In the genomic region with DNA sequence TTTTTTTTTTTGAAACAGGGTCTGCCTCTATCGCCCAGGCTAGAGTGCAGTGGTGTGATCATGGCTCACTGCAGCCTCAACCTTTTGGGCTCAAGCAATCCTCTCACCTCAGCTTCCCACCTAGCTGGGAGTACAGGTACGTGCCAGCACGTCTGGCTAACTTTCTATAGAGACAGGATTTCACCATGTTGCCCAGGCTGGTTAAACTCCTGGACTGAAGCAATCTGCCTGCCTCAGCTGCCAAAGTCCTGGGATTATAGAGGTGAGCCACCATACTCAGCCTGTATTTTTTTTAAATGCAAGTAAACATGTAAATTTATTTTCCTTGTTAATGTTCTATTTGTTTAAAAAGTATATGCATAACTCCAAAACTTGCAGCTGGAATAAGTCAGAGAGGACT, we compare ENCODE assay signal across 30 cellular contexts.
"Had no signal": no experiment of that assay in that cellular context is flagged by ENCODE, and none has a peak within 500 bp of the region (broad histone marks: within the 10 kb centered on the region; RNA-seq: fewer than 3 reads in every experiment).

No MANE protein-coding gene starts in this region.

- H3K27me3 Mint-ChIP-seq: activated B cell treated with CpG ODN at 0.5 μM for 24 hours; activated CD8-positive, alpha-beta T cell treated with anti-CD3 and anti-CD28 coated beads for 36 hours; activated naive CD4-positive, alpha-beta T cell treated with anti-CD3 and anti-CD28 coated beads, Interleukin-2, amount 50 U/mL, for 24 hours; activated naive CD8-positive, alpha-beta T cell treated with anti-CD3 and anti-CD28 coated beads for 36 hours; activated naive CD8-positive, alpha-beta T cell treated with anti-CD3 and anti-CD28 coated beads, Interleukin-2, amount 50 U/mL, for 24 hours; activated T-helper 17 cell treated with anti-CD3 and anti-CD28 coated beads, Interleukin-2, amount 50 U/mL, for 72 hours; brain; central memory CD8-positive, alpha-beta T cell; effector memory CD8-positive, alpha-beta T cell; T-helper 17 cell had no signal

- H3K9me3 Mint-ChIP-seq: activated B cell treated with CpG ODN at 0.5 μM for 24 hours; activated CD8-positive, alpha-beta T cell treated with anti-CD3 and anti-CD28 coated beads for 36 hours; activated naive CD4-positive, alpha-beta T cell treated with anti-CD3 and anti-CD28 coated beads for 36 hours; activated naive CD4-positive, alpha-beta T cell treated with anti-CD3 and anti-CD28 coated beads, Interleukin-2, amount 50 U/mL, for 24 hours; activated naive CD8-positive, alpha-beta T cell treated with anti-CD3 and anti-CD28 coated beads for 36 hours; activated naive CD8-positive, alpha-beta T cell treated with anti-CD3 and anti-CD28 coated beads, Interleukin-2, amount 50 U/mL, for 24 hours; activated T-cell treated with anti-CD3 and anti-CD28 coated beads, Interleukin-2, amount 50 U/mL, for 4 hours; activated T-helper 17 cell treated with anti-CD3 and anti-CD28 coated beads, Interleukin-2, amount 50 U/mL, for 72 hours; brain; central memory CD8-positive, alpha-beta T cell; effector memory CD8-positive, alpha-beta T cell; T-helper 2 cell treated with Interferon-gamma antibody and Interleukin-4, amounts not matched to agents 5 μg/mL and 100 μg/mL, for 36 hours had no signal

- H3K4me3 Mint-ChIP-seq: activated B cell treated with CpG ODN at 0.5 μM for 24 hours; activated CD8-positive, alpha-beta T cell treated with anti-CD3 and anti-CD28 coated beads for 36 hours; activated naive CD4-positive, alpha-beta T cell treated with anti-CD3 and anti-CD28 coated beads for 36 hours; activated naive CD4-positive, alpha-beta T cell treated with anti-CD3 and anti-CD28 coated beads, Interleukin-2, amount 50 U/mL, for 24 hours; activated naive CD8-positive, alpha-beta T cell treated with anti-CD3 and anti-CD28 coated beads for 36 hours; activated naive CD8-positive, alpha-beta T cell treated with anti-CD3 and anti-CD28 coated beads, Interleukin-2, amount 50 U/mL, for 24 hours; activated T-cell treated with anti-CD3 and anti-CD28 coated beads, Interleukin-2, amount 50 U/mL, for 4 hours; activated T-helper 17 cell treated with anti-CD3 and anti-CD28 coated beads, Interleukin-2, amount 50 U/mL, for 72 hours; brain; central memory CD8-positive, alpha-beta T cell; effector memory CD8-positive, alpha-beta T cell; T-helper 17 cell; T-helper 2 cell treated with Interferon-gamma antibody and Interleukin-4, amounts not matched to agents 5 μg/mL and 100 μg/mL, for 36 hours had no signal

- H3K27me3 ChIP-seq: adrenal gland, ascending aorta had no signal

- H3K36me3 ChIP-seq: adrenal gland had no signal

- DNase-seq: activated B cell treated with CpG ODN at 0.5 μM for 24 hours; activated CD4-positive, alpha-beta T cell treated with anti-CD3 and anti-CD28 coated beads for 48 hours; activated CD4-positive, alpha-beta T cell treated with anti-CD3 and anti-CD28 coated beads, Interleukin-2, amount 50 U/mL, for 1 hour; activated CD4-positive, alpha-beta T cell treated with anti-CD3 and anti-CD28 coated beads, Interleukin-2, amount 50 U/mL, for 48 hours; activated CD8-positive, alpha-beta memory T cell treated with anti-CD3 and anti-CD28 coated beads for 24 hours; activated CD8-positive, alpha-beta T cell treated with anti-CD3 and anti-CD28 coated beads for 36 hours; activated effector memory CD4-positive, alpha-beta T cell treated with Interleukin-2 at 50 U/mL for 16 hours; activated naive CD4-positive, alpha-beta T cell treated with anti-CD3 and anti-CD28 coated beads for 36 hours; activated naive CD8-positive, alpha-beta T cell treated with anti-CD3 and anti-CD28 coated beads for 36 hours; activated naive CD8-positive, alpha-beta T cell treated with anti-CD3 and anti-CD28 coated beads, Interleukin-2, amount 50 U/mL, for 24 hours; activated T-cell treated with anti-CD3 and anti-CD28 coated beads, Interleukin-2, amount 50 U/mL, for 4 hours; adrenal gland; cortex of kidney; dermis blood vessel endothelial cell; effector CD4-positive, alpha-beta T cell; effector memory CD8-positive, alpha-beta T cell; head of caudate nucleus; T-helper 1 cell; T-helper 17 cell; T1000; WERI-Rb-1 had no signal

- H3K27ac Mint-ChIP-seq: activated B cell treated with CpG ODN at 0.5 μM for 24 hours; activated CD8-positive, alpha-beta T cell treated with anti-CD3 and anti-CD28 coated beads for 36 hours; activated naive CD4-positive, alpha-beta T cell treated with anti-CD3 and anti-CD28 coated beads for 36 hours; activated naive CD4-positive, alpha-beta T cell treated with anti-CD3 and anti-CD28 coated beads, Interleukin-2, amount 50 U/mL, for 24 hours; activated naive CD8-positive, alpha-beta T cell treated with anti-CD3 and anti-CD28 coated beads for 36 hours; activated naive CD8-positive, alpha-beta T cell treated with anti-CD3 and anti-CD28 coated beads, Interleukin-2, amount 50 U/mL, for 24 hours; activated T-helper 17 cell treated with anti-CD3 and anti-CD28 coated beads, Interleukin-2, amount 50 U/mL, for 72 hours; brain; effector memory CD8-positive, alpha-beta T cell; T-helper 17 cell; T-helper 2 cell treated with Interferon-gamma antibody and Interleukin-4, amounts not matched to agents 5 μg/mL and 100 μg/mL, for 36 hours had no signal

- H3K9me3 ChIP-seq: adrenal gland, ascending aorta had no signal

- H3K4me3 ChIP-seq: adrenal gland, ascending aorta had no signal

- FAIRE-seq: bronchial epithelial cell, colon had no signal

- H3K27ac ChIP-seq: adrenal gland, ascending aorta, epithelial cell of prostate, WERI-Rb-1 had no signal

- H3K4me1 Mint-ChIP-seq: activated B cell treated with CpG ODN at 0.5 μM for 24 hours; activated naive CD8-positive, alpha-beta T cell treated with anti-CD3 and anti-CD28 coated beads for 36 hours; activated naive CD8-positive, alpha-beta T cell treated with anti-CD3 and anti-CD28 coated beads, Interleukin-2, amount 50 U/mL, for 24 hours; activated T-helper 17 cell treated with anti-CD3 and anti-CD28 coated beads, Interleukin-2, amount 50 U/mL, for 72 hours; brain; central memory CD8-positive, alpha-beta T cell had no signal
